15 cellular contexts compared by ENCODE assay signal in the genomic region with DNA sequence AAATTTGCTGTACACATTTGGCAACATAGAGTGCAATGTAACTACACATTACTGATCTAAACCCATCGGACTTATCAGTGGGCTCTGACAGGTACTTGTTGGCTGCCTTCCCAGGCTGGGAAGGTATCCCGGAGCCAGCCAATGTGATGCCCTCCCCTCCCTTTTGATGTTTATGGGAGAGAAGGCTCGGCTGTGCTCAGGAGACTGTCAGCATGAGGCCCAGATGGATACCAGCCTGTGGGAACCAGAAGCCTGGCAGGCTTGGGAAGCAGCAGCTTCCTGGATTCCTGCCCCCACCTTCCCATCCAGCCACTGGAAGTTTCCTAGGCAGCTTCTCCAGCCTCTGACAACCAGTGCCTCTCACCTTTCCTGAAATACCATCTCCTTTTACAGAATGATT.
A peak's percentile ranks its signal among the peaks of the same experiment; 100 is the strongest.
DNase-seq lines count a peak whose midpoint lies in the region; ATAC-seq and TF ChIP-seq lines count a peak whose summit lies in the region.
"Had no signal": no experiment of that assay in that cellular context is flagged by ENCODE, and none has a peak within 500 bp of the region (broad histone marks: within the 10 kb centered on the region; RNA-seq: fewer than 3 reads in every experiment).

No MANE protein-coding gene starts in this region.

- H3K4me3 Mint-ChIP-seq in Calu3 (ENCODE audit: low read depth, unreplicated experiment) = peak overlapping the region; percentile 37
- no peak overlapping the region for H3K4me3 Mint-ChIP-seq in activated CD4-positive, alpha-beta memory T cell treated with anti-CD3 and anti-CD28 coated beads for 36 hours
- H3K4me3 Mint-ChIP-seq: activated CD4-positive, alpha-beta memory T cell treated with anti-CD3 and anti-CD28 coated beads, Interleukin-2, amount 10 ng/mL, durations not matched to agents 7 days and 5 days; activated naive CD8-positive, alpha-beta T cell treated with anti-CD3 and anti-CD28 coated beads for 36 hours; dendritic cell treated with granulocyte-macrophage colony-stimulating factor and Interleukin-4, amounts not matched to agents 40 ng/mL and 50 ng/mL, for 4 days; T-cell had no signal

- H3K23ac ChIP-seq in mesendoderm (ENCODE audit: low read length) = no peak overlapping the region

- no peaks in the 10 kb centered on the region for H3K9me3 ChIP-seq in body of pancreas
- H3K9me3 ChIP-seq: testis had no signal

- intact Hi-C loops in Calu3 (cut with micrococcal nuclease; ENCODE audit: unreplicated experiment) = loop anchor here (1.0 to 10.0 kb wide), 3 partner anchors 82 to 239 kb away; no protein-coding TSS in a partner anchor
- intact Hi-C loops in body of pancreas (cut with DNase I) = no loop called here
- intact Hi-C loops in activated CD4-positive, alpha-beta memory T cell treated with anti-CD3 and anti-CD28 coated beads for 36 hours (cut with micrococcal nuclease) = no loop called here

- H2BK15ac ChIP-seq in mesendoderm (replicated peaks; ENCODE audit: low read depth) = no peak overlapping the region

- no TSS peak for BruUV-seq in Calu3 (replicated peaks; lab: Mats Ljungman, UMichigan)

- H3K27me3 ChIP-seq in body of pancreas (no peaks in the 10 kb centered on the region), mesendoderm (ENCODE audit: insufficient read depth, low read length, poor library complexity) (no peaks in the 10 kb centered on the region)
- H3K27me3 ChIP-seq: testis had no signal

- POLR2A ChIA-PET in activated CD4-positive, alpha-beta memory T cell treated with anti-CD3 and anti-CD28 coated beads for 36 hours (lab: Charles Lee) = interaction anchor here (0.6 kb wide), 1 partner anchor 9 kb away, joined by 7 read pairs; no protein-coding TSS in a partner anchor

- H3K4me1 Mint-ChIP-seq in Calu3 (ENCODE audit: low read depth, unreplicated experiment) = peaks cover 51% of the 10 kb centered on the region
- H3K4me1 Mint-ChIP-seq in activated CD4-positive, alpha-beta memory T cell treated with anti-CD3 and anti-CD28 coated beads for 36 hours (ENCODE audit: low read depth) = no peaks in the 10 kb centered on the region
- H3K4me1 Mint-ChIP-seq: activated CD4-positive, alpha-beta memory T cell treated with anti-CD3 and anti-CD28 coated beads, Interleukin-2, amount 10 ng/mL, durations not matched to agents 7 days and 5 days; activated naive CD8-positive, alpha-beta T cell treated with anti-CD3 and anti-CD28 coated beads for 36 hours; T-cell had no signal

- no peak overlapping the region for H4K5ac ChIP-seq in mesendoderm (ENCODE audit: low read length)

- ATAC-seq in body of pancreas = peak; percentile 72
- ATAC-seq in GM19395 (IDR thresholded peaks at IDR 0.05; ENCODE audit: unreplicated experiment) = no peak
- ATAC-seq in GM18868 (IDR thresholded peaks at IDR 0.05; ENCODE audit: unreplicated experiment) = no peak
- ATAC-seq: T-cell had no signal

- no peak overlapping the region for H3K18ac ChIP-seq in mesendoderm (ENCODE audit: low read length)

- TF ChIP-seq CTCF in Calu3 (IDR thresholded peaks at IDR 0.05; ENCODE audit: unreplicated experiment) (no peak), body of pancreas (IDR thresholded peaks at IDR 0.05) (no peak)

- peak overlapping the region; percentile 85 for H3K27ac Mint-ChIP-seq in Calu3 (ENCODE audit: unreplicated experiment)
- no peak overlapping the region for H3K27ac Mint-ChIP-seq in activated CD4-positive, alpha-beta memory T cell treated with anti-CD3 and anti-CD28 coated beads for 36 hours
- H3K27ac Mint-ChIP-seq: activated CD4-positive, alpha-beta memory T cell treated with anti-CD3 and anti-CD28 coated beads, Interleukin-2, amount 10 ng/mL, durations not matched to agents 7 days and 5 days; activated naive CD8-positive, alpha-beta T cell treated with anti-CD3 and anti-CD28 coated beads for 36 hours; dendritic cell treated with granulocyte-macrophage colony-stimulating factor and Interleukin-4, amounts not matched to agents 40 ng/mL and 50 ng/mL, for 4 days; T-cell had no signal

- no peaks in the 10 kb centered on the region for H3K79me2 ChIP-seq in mesendoderm (ENCODE audit: control insufficient read depth, insufficient read depth, low read length)

- peak in 1 of 3 donors; percentile 22 for TF ChIP-seq POLR2A in body of pancreas (IDR thresholded peaks at IDR 0.05)

- H3K79me1 ChIP-seq in mesendoderm (ENCODE audit: low read length) = no peaks in the 10 kb centered on the region

- H3K36me3 ChIP-seq in body of pancreas (replicated peaks in 1 of 2; ENCODE audit: insufficient read depth in 1 of 2, low read depth in 2 of 2) = no peaks in the 10 kb centered on the region
- no peaks in the 10 kb centered on the region for H3K36me3 ChIP-seq in mesendoderm (ENCODE audit: control insufficient read depth, insufficient read depth, low read length)

- no peak overlapping the region for H2AK5ac ChIP-seq in mesendoderm (ENCODE audit: low read length)

- H3K4me2 ChIP-seq in mesendoderm (ENCODE audit: low read length) = no peak overlapping the region

- no peaks in the 10 kb centered on the region for H3K27me3 Mint-ChIP-seq in Calu3 (ENCODE audit: unreplicated experiment)
- no peaks in the 10 kb centered on the region for H3K27me3 Mint-ChIP-seq in activated CD4-positive, alpha-beta memory T cell treated with anti-CD3 and anti-CD28 coated beads for 36 hours
- H3K27me3 Mint-ChIP-seq: activated CD4-positive, alpha-beta memory T cell treated with anti-CD3 and anti-CD28 coated beads, Interleukin-2, amount 10 ng/mL, durations not matched to agents 7 days and 5 days; activated naive CD8-positive, alpha-beta T cell treated with anti-CD3 and anti-CD28 coated beads for 36 hours; dendritic cell treated with granulocyte-macrophage colony-stimulating factor and Interleukin-4, amounts not matched to agents 40 ng/mL and 50 ng/mL, for 4 days; T-cell had no signal

- H3K56ac ChIP-seq in mesendoderm (ENCODE audit: low read length) = no peak overlapping the region

- H4K8ac ChIP-seq in mesendoderm (ENCODE audit: low read depth, low read length) = no peak overlapping the region

- peak; percentile 30 for DNase-seq in Calu3
- DNase-seq in NCI-H1694 (lab: John Stamatoyannopoulos, UW) = peak; percentile 9
- DNase-seq in body of pancreas = peak; percentile 71 to 82 (median 78)
- DNase-seq in mesendoderm = peak; percentile 43
- no peak for DNase-seq in stimulated activated CD4-positive, alpha-beta T cell treated with anti-CD3 and anti-CD28 coated beads, Interleukin-4, amount 100 ng/mL, for 1 hour
- DNase-seq in activated CD4-positive, alpha-beta memory T cell treated with anti-CD3 and anti-CD28 coated beads for 36 hours = no peak
- DNase-seq: activated CD4-positive, alpha-beta memory T cell treated with anti-CD3 and anti-CD28 coated beads, Interleukin-2, amount 10 ng/mL, durations not matched to agents 7 days and 5 days; activated naive CD8-positive, alpha-beta T cell treated with anti-CD3 and anti-CD28 coated beads for 36 hours; Karpas-422; right cardiac atrium; T-cell; testis had no signal

- H2BK5ac ChIP-seq in mesendoderm (ENCODE audit: low read length) = no peak overlapping the region

- H3K4me3 ChIP-seq in body of pancreas (no peak overlapping the region), mesendoderm (ENCODE audit: low read length) (no peak overlapping the region)
- H3K4me3 ChIP-seq: testis had no signal

- H3K9ac ChIP-seq in mesendoderm (ENCODE audit: low read length) = no peak overlapping the region

- WGBS in body of pancreas, 2 donors = 0 to 45% methylated on average over 2 to 3 of the region's 3 CpGs
- WGBS in mesendoderm (ENCODE audit: extremely low coverage, insufficient coverage, low lambda C conversion rate) = no CpG with 5 or more reads among the region's 3 CpGs

- CTCF ChIA-PET in Calu3 (lab: Charles Lee) = interaction anchor here (1.1 kb wide), 1 partner anchor 111 kb away, joined by 4 read pairs; no protein-coding TSS in a partner anchor
- CTCF ChIA-PET in activated CD4-positive, alpha-beta memory T cell treated with anti-CD3 and anti-CD28 coated beads for 36 hours (lab: Charles Lee) = no interaction called here

- H3K9me3 Mint-ChIP-seq in Calu3 (ENCODE audit: low read depth, unreplicated experiment) = no peaks in the 10 kb centered on the region
- no peaks in the 10 kb centered on the region for H3K9me3 Mint-ChIP-seq in activated CD4-positive, alpha-beta memory T cell treated with anti-CD3 and anti-CD28 coated beads for 36 hours
- H3K9me3 Mint-ChIP-seq: activated CD4-positive, alpha-beta memory T cell treated with anti-CD3 and anti-CD28 coated beads, Interleukin-2, amount 10 ng/mL, durations not matched to agents 7 days and 5 days; activated naive CD8-positive, alpha-beta T cell treated with anti-CD3 and anti-CD28 coated beads for 36 hours; dendritic cell treated with granulocyte-macrophage colony-stimulating factor and Interleukin-4, amounts not matched to agents 40 ng/mL and 50 ng/mL, for 4 days; T-cell had no signal

- H3K36me3 Mint-ChIP-seq in Calu3 (ENCODE audit: insufficient read depth, unreplicated experiment) = peaks cover 4% of the 10 kb centered on the region
- no peaks in the 10 kb centered on the region for H3K36me3 Mint-ChIP-seq in activated CD4-positive, alpha-beta memory T cell treated with anti-CD3 and anti-CD28 coated beads for 36 hours

- H3K4ac ChIP-seq in mesendoderm (ENCODE audit: low read depth, low read length) = no peak overlapping the region

- no peak overlapping the region for H2BK120ac ChIP-seq in mesendoderm (ENCODE audit: low read depth, low read length)

- H3K27ac ChIP-seq in body of pancreas (peak overlapping the region; percentile 62 to 87 (median 71)), mesendoderm (ENCODE audit: low read depth, low read length) (no peak overlapping the region)
- H3K27ac ChIP-seq: testis had no signal

- H3K4me1 ChIP-seq in body of pancreas (peaks cover 34% of the 10 kb centered on the region), mesendoderm (ENCODE audit: control insufficient read depth, low read depth, low read length) (peaks cover 4% of the 10 kb centered on the region)
- H3K4me1 ChIP-seq: testis had no signal

Comparison
In these comparisons a context has a peak if more than half of its experiments do, and no peak if none do; other contexts are left out.
1. DNase-seq: peak in Calu3 (single experiment), NCI-H1694 (single experiment), body of pancreas (4 of 4) and mesendoderm (single experiment); none in stimulated activated CD4-positive, alpha-beta T cell treated with anti-CD3 and anti-CD28 coated beads, Interleukin-4, amount 100 ng/mL, for 1 hour (single experiment) and activated CD4-positive, alpha-beta memory T cell treated with anti-CD3 and anti-CD28 coated beads for 36 hours (single experiment).